Comparison of ENCODE assay signal across 20 cellular contexts in genomic region chr9:87558606-87559005, GRCh38.
"Had no signal": no experiment of that assay in that cellular context is flagged by ENCODE, and none has a peak within 500 bp of the region (broad histone marks: within the 10 kb centered on the region; RNA-seq: fewer than 3 reads in every experiment).

No MANE protein-coding gene starts in this region.

- FAIRE-seq: endometrium, frontal cortex, pancreas had no signal

- H3K27me3 ChIP-seq: pancreas, spleen, tibial nerve, upper lobe of right lung, uterus had no signal

- H3K4me1 ChIP-seq: uterus had no signal

- H3K4me3 ChIP-seq: lung, pancreas, skin epidermis, spleen, thoracic aorta, tibial nerve, upper lobe of right lung, uterus had no signal

- H3K27ac ChIP-seq: skin epidermis, thoracic aorta, tibial nerve, upper lobe of right lung, uterus had no signal

- DNase-seq: cortex of kidney; effector memory CD8-positive, alpha-beta T cell; immature natural killer cell; islet precursor cell; kidney glomerular epithelial cell; natural killer cell; occipital lobe; spleen; stimulated activated CD4-positive, alpha-beta T cell treated with anti-CD3 and anti-CD28 coated beads, Interleukin-4, amount 100 ng/mL, for 4 hours; stimulated activated naive CD8-positive, alpha-beta T cell treated with anti-CD3 and anti-CD28 coated beads, Interleukin-15, Interleukin-2, amounts not matched to agents 100 U/mL and 50 U/mL, for 24 hours; upper lobe of right lung; uterus had no signal

- H3K9me3 ChIP-seq: pancreas, spleen, thoracic aorta, tibial nerve, upper lobe of right lung, uterus had no signal

- H3K36me3 ChIP-seq: pancreas, spleen, thoracic aorta, tibial nerve, upper lobe of right lung, uterus had no signal

- ATAC-seq: effector memory CD8-positive, alpha-beta T cell; natural killer cell; stimulated activated memory B cell treated with anti-CD40 and anti-IgM and Interleukin-4, amounts not matched to agents 10 μg/mL and 1 μg/mL and 100 μg/mL, for 72 hours; stimulated activated naive CD8-positive, alpha-beta T cell treated with anti-CD3 and anti-CD28 coated beads, Interleukin-15, Interleukin-2, amounts not matched to agents 100 U/mL and 50 U/mL, for 24 hours had no signal
